In genomic region chr10:110724116-110724701, GRCh38 we compare ENCODE assay signal across 10 cellular contexts.
A peak's percentile ranks its signal among the peaks of the same experiment; 100 is the strongest.
DNase-seq lines count a peak whose midpoint lies in the region; ATAC-seq, FAIRE-seq and TF ChIP-seq lines count a peak whose summit lies in the region.
"Had no signal": no experiment of that assay in that cellular context is flagged by ENCODE, and none has a peak within 500 bp of the region (broad histone marks: within the 10 kb centered on the region; RNA-seq: fewer than 3 reads in every experiment).

No MANE protein-coding gene starts in this region.

- no peaks in the 10 kb centered on the region for H3K9me3 ChIP-seq in hepatocyte (ENCODE audit: low read depth)

- H3K36me3 ChIP-seq in hepatocyte (replicated peaks; ENCODE audit: insufficient read depth, low read depth), result no peaks in the 10 kb centered on the region

- H3K4me1 Mint-ChIP-seq in central memory CD8-positive, alpha-beta T cell, result peaks cover 8% of the 10 kb centered on the region
- peaks cover 19% of the 10 kb centered on the region for H3K4me1 Mint-ChIP-seq in type B pancreatic cell (ENCODE audit: unreplicated experiment)

- DNase-seq in GM12891 (ENCODE audit: insufficient read length, low spot score), result no peak
- no peak for DNase-seq in central memory CD8-positive, alpha-beta T cell (ENCODE audit: low spot score in 2 of 2)
- DNase-seq in GM20000 (ENCODE audit: low spot score), result no peak
- DNase-seq in type B pancreatic cell (ENCODE audit: extremely low spot score, unreplicated experiment), result no peak
- no peak for DNase-seq in hepatocyte (ENCODE audit: low spot score)
- no peak for DNase-seq in hepatic stellate cell (ENCODE audit: low spot score)
- DNase-seq: NCI-H524 treated with DMSO at 0.1 percent for 48 hours had no signal

- no peak for TF ChIP-seq CTCF in GM20000 (IDR thresholded peaks at IDR 0.05; ENCODE audit: extremely low read depth, missing control alignments)
- TF ChIP-seq CTCF in type B pancreatic cell (conservative IDR thresholded peaks at IDR 0.05), result no peak
- TF ChIP-seq CTCF in hepatocyte (IDR thresholded peaks at IDR 0.05; ENCODE audit: poor library complexity), result no peak

- FAIRE-seq in GM12891 (lab: Jason Lieb, UNC), result peak; percentile 80

- 73% methylated on average over 6 of the region's 6 CpGs for WGBS in hepatocyte (ENCODE audit: low lambda C conversion rate, missing lambda C conversion rate)

- no peaks in the 10 kb centered on the region for H3K27me3 ChIP-seq in hepatocyte

- TF ChIP-seq POLR2A in GM12891 (IDR thresholded peaks at IDR 0.05; ENCODE audit: low read depth, low read length), result no peak

- peaks cover 3% of the 10 kb centered on the region for H3K36me3 Mint-ChIP-seq in central memory CD8-positive, alpha-beta T cell (ENCODE audit: insufficient read depth)
- no peaks in the 10 kb centered on the region for H3K36me3 Mint-ChIP-seq in type B pancreatic cell

- no peaks in the 10 kb centered on the region for H3K9me2 ChIP-seq in hepatocyte (replicated peaks; ENCODE audit: insufficient read depth)

- H3K79me2 ChIP-seq in hepatocyte, result no peaks in the 10 kb centered on the region

- H2AFZ ChIP-seq in hepatocyte, result no peak overlapping the region

- no peak overlapping the region for H3K4me3 ChIP-seq in hepatocyte

- no peaks in the 10 kb centered on the region for H3K27me3 Mint-ChIP-seq in central memory CD8-positive, alpha-beta T cell
- no peaks in the 10 kb centered on the region for H3K27me3 Mint-ChIP-seq in type B pancreatic cell

- ATAC-seq in GM19395 (IDR thresholded peaks at IDR 0.05; ENCODE audit: unreplicated experiment) (peak; percentile 82), HG03097 (IDR thresholded peaks at IDR 0.05; ENCODE audit: low FRiP score, unreplicated experiment) (peak; percentile 59)
- ATAC-seq in central memory CD8-positive, alpha-beta T cell (replicated peaks; ENCODE audit: extremely low read depth, poor library complexity, severe bottlenecking), result peak; percentile 24

- no peak overlapping the region for H3K4me3 Mint-ChIP-seq in central memory CD8-positive, alpha-beta T cell
- no peak overlapping the region for H3K4me3 Mint-ChIP-seq in type B pancreatic cell
- H3K4me3 Mint-ChIP-seq: dendritic cell treated with granulocyte-macrophage colony-stimulating factor and Interleukin-4, amounts not matched to agents 40 ng/mL and 50 ng/mL, for 4 days had no signal

- no peak overlapping the region for H3K4me2 ChIP-seq in hepatocyte

- H3K9me3 Mint-ChIP-seq in central memory CD8-positive, alpha-beta T cell, result no peaks in the 10 kb centered on the region
- H3K9me3 Mint-ChIP-seq in type B pancreatic cell, result no peaks in the 10 kb centered on the region
- H3K9me3 Mint-ChIP-seq: dendritic cell treated with granulocyte-macrophage colony-stimulating factor and Interleukin-4, amounts not matched to agents 40 ng/mL and 50 ng/mL, for 4 days had no signal

- H3K27ac ChIP-seq in hepatocyte, result no peak overlapping the region

- H4K20me1 ChIP-seq in hepatocyte (ENCODE audit: insufficient read depth, poor library complexity, severe bottlenecking), result no peaks in the 10 kb centered on the region

- H3K4me1 ChIP-seq in hepatocyte (ENCODE audit: insufficient read depth), result no peaks in the 10 kb centered on the region

- no peak overlapping the region for H3K27ac Mint-ChIP-seq in central memory CD8-positive, alpha-beta T cell (ENCODE audit: low read depth)
- H3K27ac Mint-ChIP-seq in type B pancreatic cell, result no peak overlapping the region
- H3K27ac Mint-ChIP-seq: dendritic cell treated with granulocyte-macrophage colony-stimulating factor and Interleukin-4, amounts not matched to agents 40 ng/mL and 50 ng/mL, for 4 days had no signal

TF ChIP-seq in GM12891, 5 proteins besides CTCF, POLR2A, EP300 and RAD21:
- TF ChIP-seq TAF1 (IDR thresholded peaks at IDR 0.05; ENCODE audit: low read depth, low read length) (no peak), PAX5 (IDR thresholded peaks at IDR 0.05; ENCODE audit: insufficient read depth, low read length, severe bottlenecking) (no peak), POU2F2 (IDR thresholded peaks at IDR 0.05; ENCODE audit: low read depth, low read length) (no peak), SPI1 (IDR thresholded peaks at IDR 0.05; ENCODE audit: low read depth, low read length) (peak; percentile 76)

Comparison
In these comparisons a context has a peak if more than half of its experiments do, and no peak if none do; other contexts are left out.
1. ATAC-seq: peak in every context shown above with its lines; median percentile 82 in GM19395; 59 in HG03097; 24 in central memory CD8-positive, alpha-beta T cell.